In genomic region chr3:53160660-53161344, GRCh38 we compare ENCODE assay signal across 8 cellular contexts. TPM values are rescaled to one million over a fixed set of nuclear protein-coding genes. Genes with fewer than 3 reads are reported as not detected.
DNase-seq lines count a peak whose midpoint lies in the region; ATAC-seq, FAIRE-seq and TF ChIP-seq lines count a peak whose summit lies in the region.

PRKCD (plus strand) TSS chr3:53161209; CDS start chr3:53178423, 17,214 bp downstream.

- H3K27ac ChIP-seq in HUES6 (ENCODE audit: low read depth, low read length) (no peak within 1 kb of the TSS), pancreas (peak within 1 kb of the TSS; percentile 85 to 91 (median 89)), thyroid gland (peak within 1 kb of the TSS; percentile 66 to 90 (median 86))

- no peaks in the 10 kb centered on the region for H3K9me3 Mint-ChIP-seq in activated naive CD4-positive, alpha-beta T cell treated with anti-CD3 and anti-CD28 coated beads, Interleukin-2, amount 50 U/mL, for 72 hours

- peak within 1 kb of the TSS; percentile 66 for H3K9ac ChIP-seq in HUES6 (ENCODE audit: low read length)

- no peak for FAIRE-seq in pancreas (lab: Jason Lieb, UNC)

- peak; percentile 41 to 56 (median 51) for TF ChIP-seq CTCF in pancreas (IDR thresholded peaks at IDR 0.05)
- peak; percentile 33 to 72 (median 60) for TF ChIP-seq CTCF in thyroid gland (IDR thresholded peaks at IDR 0.05)

- H3K36me3 ChIP-seq in HUES6 (ENCODE audit: control insufficient read depth, insufficient read depth, low read length) (no peaks in the 10 kb centered on the region), pancreas (peaks cover 0 to 4% (median 0%) of the 10 kb centered on the region in 3 donors), thyroid gland (no peaks in the 10 kb centered on the region)

- peak within 1 kb of the TSS; percentile 88 for H3K4me3 ChIP-seq in HUES6 (ENCODE audit: low read depth, low read length)
- peak within 1 kb of the TSS; percentile 84 to 95 (median 90) for H3K4me3 ChIP-seq in pancreas
- peak within 1 kb of the TSS; percentile 60 to 94 (median 87) for H3K4me3 ChIP-seq in thyroid gland (replicated peaks in 1 of 3)

- DNase-seq in DMS53 treated with DMSO at 0.1 percent for 48 hours (lab: John Stamatoyannopoulos, UW; ENCODE audit: unreplicated experiment) (peak; percentile 28), head of caudate nucleus (peak; percentile 48 to 88 (median 74)), pancreas (peak; percentile 92 to 96 (median 94)), thyroid gland (peak; percentile 92 to 93)
- DNase-seq in activated naive CD4-positive, alpha-beta T cell treated with anti-CD3 and anti-CD28 coated beads, Interleukin-2, amount 50 U/mL, for 72 hours (ENCODE audit: low spot score in 2 of 2) = peak; percentile 75 to 81

- H3K27me3 ChIP-seq in HUES6 (ENCODE audit: control insufficient read depth, insufficient read depth, low read length) (peaks cover 14% of the 10 kb centered on the region), pancreas (no peaks in the 10 kb centered on the region), thyroid gland (no peaks in the 10 kb centered on the region)

- no peaks in the 10 kb centered on the region for H3K9me3 ChIP-seq in HUES6 (ENCODE audit: control insufficient read depth, insufficient read depth, low read depth, low read length)
- H3K9me3 ChIP-seq in pancreas = no peaks in the 10 kb centered on the region
- no peaks in the 10 kb centered on the region for H3K9me3 ChIP-seq in thyroid gland

- ATAC-seq in GM21381 (IDR thresholded peaks at IDR 0.05; ENCODE audit: unreplicated experiment) = peak; percentile 53
- peak; percentile 91 for ATAC-seq in SK-N-SH treated with all-trans-retinoic acid at 6 μM for 48 hours
- ATAC-seq in activated naive CD4-positive, alpha-beta T cell treated with anti-CD3 and anti-CD28 coated beads, Interleukin-2, amount 50 U/mL, for 72 hours = peak; percentile 67 to 86
- ATAC-seq in pancreas = peak; percentile 74 to 85 (median 80)

- H3K4me1 ChIP-seq in HUES6 (ENCODE audit: control insufficient read depth, insufficient read depth, low read length) (peaks cover 39% of the 10 kb centered on the region), pancreas (peaks cover 37 to 46% (median 41%) of the 10 kb centered on the region in 3 donors), thyroid gland (peaks cover 39 to 68% of the 10 kb centered on the region in 2 donors)

- intact Hi-C loops in head of caudate nucleus (cut with DNase I) = no loop called here
- intact Hi-C loops in pancreas (cut with DNase I) = no loop called here
- intact Hi-C loops in thyroid gland (cut with DNase I) = no loop called here

- WGBS in pancreas, 2 donors = 0 to 1% methylated on average over 50 to 69 of the region's 69 CpGs
- 0 to 1% methylated on average over 5 to 16 of the region's 69 CpGs for WGBS in thyroid gland, 2 donors

- H3K36me3 Mint-ChIP-seq in activated naive CD4-positive, alpha-beta T cell treated with anti-CD3 and anti-CD28 coated beads, Interleukin-2, amount 50 U/mL, for 72 hours = no peaks in the 10 kb centered on the region

- TF ChIP-seq POLR2A in thyroid gland (IDR thresholded peaks at IDR 0.05) = peak in 1 of 2 donors; percentile 82

- H3K27ac Mint-ChIP-seq in activated naive CD4-positive, alpha-beta T cell treated with anti-CD3 and anti-CD28 coated beads, Interleukin-2, amount 50 U/mL, for 72 hours = peak within 1 kb of the TSS; percentile 44 to 52

TF ChIP-seq in SK-N-SH treated with all-trans-retinoic acid at 6 μM for 48 hours, 23 proteins besides CTCF, POLR2A, EP300 and RAD21:
- peak; percentile 65; the same call in 1 of the 2 replicates for TF ChIP-seq PATZ1 (CRISPR knock-in tag; IDR thresholded peaks at IDR 0.05; ENCODE audit: borderline replicate concordance)
- 0 out of 2 replicates have a peak, but pooled peaks have one; percentile 16 for TF ChIP-seq TSHZ2 (CRISPR knock-in tag; IDR thresholded peaks at IDR 0.05)
- no peak for TF ChIP-seq RARB (CRISPR knock-in tag; IDR thresholded peaks at IDR 0.05)
- TF ChIP-seq, protein P1, sequence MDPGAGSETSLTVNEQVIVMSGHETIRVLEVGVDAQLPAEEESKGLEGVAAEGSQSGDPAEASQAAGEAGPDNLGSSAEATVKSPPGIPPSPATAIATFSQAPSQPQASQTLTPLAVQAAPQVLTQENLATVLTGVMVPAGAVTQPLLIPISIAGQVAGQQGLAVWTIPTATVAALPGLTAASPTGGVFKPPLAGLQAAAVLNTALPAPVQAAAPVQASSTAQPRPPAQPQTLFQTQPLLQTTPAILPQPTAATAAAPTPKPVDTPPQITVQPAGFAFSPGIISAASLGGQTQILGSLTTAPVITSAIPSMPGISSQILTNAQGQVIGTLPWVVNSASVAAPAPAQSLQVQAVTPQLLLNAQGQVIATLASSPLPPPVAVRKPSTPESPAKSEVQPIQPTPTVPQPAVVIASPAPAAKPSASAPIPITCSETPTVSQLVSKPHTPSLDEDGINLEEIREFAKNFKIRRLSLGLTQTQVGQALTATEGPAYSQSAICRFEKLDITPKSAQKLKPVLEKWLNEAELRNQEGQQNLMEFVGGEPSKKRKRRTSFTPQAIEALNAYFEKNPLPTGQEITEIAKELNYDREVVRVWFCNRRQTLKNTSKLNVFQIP (CRISPR knock-in tag; IDR thresholded peaks at IDR 0.05; ENCODE audit: borderline replicate concordance, low read depth) = no peak
- TF ChIP-seq TCF4 (CRISPR knock-in tag; IDR thresholded peaks at IDR 0.05; ENCODE audit: borderline replicate concordance) = no peak
TF ChIP-seq in SK-N-SH treated with all-trans-retinoic acid at 6 μM for 48 hours: peak in this region for 2.

RNA-seq across cellular contexts. Expression of gene PRKCD, which starts in this region (rescaled TPM):
- total RNA-seq in activated naive CD4-positive, alpha-beta T cell treated with anti-CD3 and anti-CD28 coated beads, Interleukin-2, amount 50 U/mL, for 72 hours = 10 to 100 TPM in 1 of 2 donors, 1 to 10 TPM in 1; 3.4 to 22.5 TPM
- 10 to 100 TPM; 10.7 to 32.5 (median 14.6) TPM for total RNA-seq in pancreas
- polyA plus RNA-seq in pancreas = 10 to 100 TPM; 13.4 to 22.6 TPM
- total RNA-seq in thyroid gland = 100 to 1,000 TPM in 1 of 4 donors, 10 to 100 TPM in 3; 32.0 to 154 (median 71.4) TPM

Comparison
In these comparisons a context has a peak if more than half of its experiments do, and no peak if none do; other contexts are left out.
1. DNase-seq: peak in every context shown above with its lines; median percentile 94 in pancreas; 92 in thyroid gland; 78 in activated naive CD4-positive, alpha-beta T cell treated with anti-CD3 and anti-CD28 coated beads, Interleukin-2, amount 50 U/mL, for 72 hours; 74 in head of caudate nucleus; 28 in DMS53 treated with DMSO at 0.1 percent for 48 hours.